18 cellular contexts compared by ENCODE assay signal in genomic region chr1:108612496-108612895, GRCh38.
"Had no signal": no experiment of that assay in that cellular context is flagged by ENCODE, and none has a peak within 500 bp of the region (broad histone marks: within the 10 kb centered on the region; RNA-seq: fewer than 3 reads in every experiment).

No MANE protein-coding gene starts in this region.

- DNase-seq: effector CD8-positive, alpha-beta T cell; endodermal cell; foreskin fibroblast; gastrocnemius medialis; head of caudate nucleus; kidney; natural killer cell; occipital lobe; ovary; posterior cingulate gyrus; psoas muscle; right cardiac atrium; sigmoid colon; stimulated activated CD4-positive, alpha-beta T cell treated with anti-CD3 and anti-CD28 coated beads, Interleukin-2, amount 100 ng/mL, for 24 hours; stimulated activated CD4-positive, alpha-beta T cell treated with anti-CD3 and anti-CD28 coated beads, Interleukin-4, amount 100 ng/mL, for 24 hours; stimulated activated naive CD4-positive, alpha-beta T cell treated with Interleukin-2 at 50 U/mL for 16 hours; testis; tibial artery had no signal
